8 cellular contexts compared by ENCODE assay signal in genomic region chr15:41870689-41871081, GRCh38. TPM values are rescaled to one million over a fixed set of nuclear protein-coding genes. Genes with fewer than 3 reads are reported as not detected.
A peak's percentile ranks its signal among the peaks of the same experiment; 100 is the strongest.
DNase-seq lines count a peak whose midpoint lies in the region; TF ChIP-seq lines count a peak whose summit lies in the region.

No MANE protein-coding gene starts in this region.

- H3K4me1 ChIP-seq in Peyer's patch (no peaks in the 10 kb centered on the region), sigmoid colon (no peaks in the 10 kb centered on the region)

- 71 to 83% methylated on average over 9 of the region's 9 CpGs for WGBS in sigmoid colon, 2 donors

- TF ChIP-seq POLR2A in Peyer's patch (IDR thresholded peaks at IDR 0.05) (no peak), sigmoid colon (IDR thresholded peaks at IDR 0.05) (no peak)

- TF ChIP-seq EP300 in sigmoid colon (IDR thresholded peaks at IDR 0.05) = no peak

- no peak for TF ChIP-seq CTCF in cardiac fibroblast (IDR thresholded peaks at IDR 0.05; ENCODE audit: low read depth, low read length)
- no peak for TF ChIP-seq CTCF in Peyer's patch (IDR thresholded peaks at IDR 0.05)
- TF ChIP-seq CTCF in GM20000 (IDR thresholded peaks at IDR 0.05; ENCODE audit: extremely low read depth, missing control alignments) = no peak
- no peak for TF ChIP-seq CTCF in sigmoid colon (IDR thresholded peaks at IDR 0.05)

- H3K36me3 ChIP-seq in Peyer's patch = no peaks in the 10 kb centered on the region
- no peaks in the 10 kb centered on the region for H3K36me3 ChIP-seq in sigmoid colon

- H3K27ac ChIP-seq in Peyer's patch (no peak overlapping the region), sigmoid colon (no peak overlapping the region)

- H3K9me3 ChIP-seq in Peyer's patch (no peaks in the 10 kb centered on the region), sigmoid colon (no peaks in the 10 kb centered on the region)

- H3K4me3 ChIP-seq in cardiac fibroblast (replicated peaks in 1 of 2; ENCODE audit: low read depth in 2 of 2, low read length in 2 of 2) (no peak overlapping the region), Peyer's patch (no peak overlapping the region), sigmoid colon (no peak overlapping the region)

- H3K27me3 ChIP-seq in Peyer's patch = no peaks in the 10 kb centered on the region
- no peaks in the 10 kb centered on the region for H3K27me3 ChIP-seq in sigmoid colon

- peak; percentile 37 for DNase-seq in GOT3 (lab: John Stamatoyannopoulos, UW)
- DNase-seq in activated CD4-positive, alpha-beta T cell treated with anti-CD3 and anti-CD28 coated beads for 48 hours = peak; percentile 81
- DNase-seq in cardiac fibroblast (ENCODE audit: low read depth in 2 of 2) = peak; percentile 60 to 75
- peak; percentile 57 for DNase-seq in smooth muscle cell of the brain vasculature (ENCODE audit: low read depth, low spot score)
- no peak for DNase-seq in NCI-H524 treated with DMSO at 0.1 percent for 48 hours (lab: John Stamatoyannopoulos, UW)
- no peak for DNase-seq in Peyer's patch
- DNase-seq in GM20000 (ENCODE audit: low spot score) = no peak
- no peak for DNase-seq in sigmoid colon

- intact Hi-C loops in sigmoid colon (cut with DNase I) = no loop called here

RNA-seq across cellular contexts. Expression of gene SPTBN5, which starts 23.2 kb away (rescaled TPM):
- total RNA-seq in Peyer's patch = 1 to 10 TPM in 2 of 4 donors, under 1 TPM in 1, not detected in 1; 0.27 to 4.1 (median 1.8) TPM
- total RNA-seq in sigmoid colon = 1 to 10 TPM in 1 of 4 donors, under 1 TPM in 3; under 0.01 to 1.7 (median 0.26) TPM
- polyA plus RNA-seq in sigmoid colon = 1 to 10 TPM in 1 of 3 donors, under 1 TPM in 2; 0.60 to 2.3 (median 0.92) TPM

RNA-seq across cellular contexts. Expression of gene PLA2G4B, which starts 32.0 kb away (rescaled TPM):
- 10 to 100 TPM in 3 of 4 donors, 1 to 10 TPM in 1; 7.2 to 15.3 (median 13.3) TPM for total RNA-seq in Peyer's patch
- total RNA-seq in sigmoid colon = 1 to 10 TPM; 1.6 to 5.3 (median 3.4) TPM
- 1 to 10 TPM in 1 of 3 donors, under 1 TPM in 1, not detected in 1; 0.92 to 6.5 TPM for polyA plus RNA-seq in sigmoid colon

RNA-seq across cellular contexts. Expression of gene JMJD7, which starts 42.8 kb away (rescaled TPM):
- total RNA-seq in Peyer's patch = 10 to 100 TPM in 3 of 4 donors, 1 to 10 TPM in 1; 9.1 to 61.1 (median 13.1) TPM
- 10 to 100 TPM in 3 of 4 donors, 1 to 10 TPM in 1; 9.7 to 14.0 (median 12.1) TPM for total RNA-seq in sigmoid colon
- 10 to 100 TPM in 2 of 3 donors, 1 to 10 TPM in 1; 9.5 to 12.4 (median 10.2) TPM for polyA plus RNA-seq in sigmoid colon

Comparison
In these comparisons a context has a peak if more than half of its experiments do, and no peak if none do; other contexts are left out.
1. DNase-seq: peak in GOT3 (single experiment), activated CD4-positive, alpha-beta T cell treated with anti-CD3 and anti-CD28 coated beads for 48 hours (single experiment), cardiac fibroblast (2 of 2) and smooth muscle cell of the brain vasculature (single experiment); none in NCI-H524 treated with DMSO at 0.1 percent for 48 hours (single experiment), Peyer's patch (0 of 3), GM20000 (single experiment) and sigmoid colon (single experiment).